In genomic region chr9:105968811-105969466, GRCh38 we compare ENCODE assay signal across 1 cellular context.
TF ChIP-seq lines count a peak whose summit lies in the region.

No MANE protein-coding gene starts in this region.

TF ChIP-seq in WTC11, 78 proteins besides CTCF, POLR2A, EP300 and RAD21 (continued from another document):
- TF ChIP-seq AFF4 (CRISPR knock-in tag; IDR thresholded peaks at IDR 0.05; ENCODE audit: borderline replicate concordance) (no peak), ZNF396 (CRISPR knock-in tag; IDR thresholded peaks at IDR 0.05; ENCODE audit: borderline replicate concordance) (no peak), ZNF425 (CRISPR knock-in tag; conservative IDR thresholded peaks at IDR 0.05) (no peak), NFYB (CRISPR knock-in tag; conservative IDR thresholded peaks at IDR 0.05; ENCODE audit: low read depth) (no peak), ZNF138 (CRISPR knock-in tag; conservative IDR thresholded peaks at IDR 0.05) (no peak)
